In genomic region chr19:49210108-49210900, GRCh38 we compare ENCODE assay signal across 8 cellular contexts. TPM values are rescaled to one million over a fixed set of nuclear protein-coding genes. Genes with fewer than 3 reads are reported as not detected.
DNase-seq lines count a peak whose midpoint lies in the region; ATAC-seq and TF ChIP-seq lines count a peak whose summit lies in the region.

No MANE protein-coding gene starts in this region.

- CTCF ChIA-PET in HCT116 (lab: Charles Lee) (interaction anchor here (0.7 kb wide), 1 partner anchor 113 kb away, joined by 3 read pairs; no protein-coding TSS in a partner anchor), GM10248 (lab: Yijun Ruan, JAX) (interaction anchor here (0.9 to 4.7 kb wide), 4 partner anchors 12 to 136 kb away, joined by 3 to 37 read pairs (median 17); no protein-coding TSS in a partner anchor)
- CTCF ChIA-PET in activated CD8-positive, alpha-beta T cell treated with anti-CD3 and anti-CD28 coated beads, Interleukin-2, amount 10 ng/mL, durations not matched to agents 7 days and 5 days (lab: Charles Lee) = interaction anchor here (1.0 to 1.5 kb wide), 3 partner anchors 11 to 113 kb away, joined by 3 to 7 read pairs (median 6); no protein-coding TSS in a partner anchor

- no peak overlapping the region for H3K4me2 ChIP-seq in HCT116 (ENCODE audit: low read length)

- BruUV-seq in HCT116 (replicated peaks; lab: Mats Ljungman, UMichigan) = no TSS peak

- no peak for TF ChIP-seq RAD21 in HCT116 (IDR thresholded peaks at IDR 0.05; ENCODE audit: low read depth)

- H3K4me3 ChIP-seq in HCT116 (replicated peaks in 1 of 2; ENCODE audit: low read depth in 1 of 2, low read length in 2 of 2) = no peak overlapping the region

- H3K36me3 ChIP-seq in HCT116 (ENCODE audit: control insufficient read depth in 1 of 2, insufficient read depth in 2 of 2, low read length in 2 of 2) = peaks cover 0 to 12% of the 10 kb centered on the region in 2 experiments; a peak in 2 of 4 replicates

- no peaks in the 10 kb centered on the region for H3K27me3 Mint-ChIP-seq in activated CD8-positive, alpha-beta T cell treated with anti-CD3 and anti-CD28 coated beads, Interleukin-2, amount 10 ng/mL, durations not matched to agents 7 days and 5 days (ENCODE audit: low read depth)

- H3K4me1 ChIP-seq in HCT116 (ENCODE audit: control insufficient read depth in 1 of 2, insufficient read depth in 2 of 2, low read length in 2 of 2) = peaks cover 10 to 13% of the 10 kb centered on the region in 2 experiments

- no peak overlapping the region for H2AFZ ChIP-seq in HCT116 (ENCODE audit: low read depth, low read length, poor library complexity, severe bottlenecking)

- H3K9me3 Mint-ChIP-seq in activated CD8-positive, alpha-beta T cell treated with anti-CD3 and anti-CD28 coated beads, Interleukin-2, amount 10 ng/mL, durations not matched to agents 7 days and 5 days (ENCODE audit: insufficient read depth) = no peaks in the 10 kb centered on the region

- RAD21 ChIA-PET in HCT116 (lab: Charles Lee; ENCODE audit: low non-redundant PET in 1 of 2, low total read pairs in 2 of 2, uncharacterized antibody in 2 of 2, unreplicated experiment in 2 of 2) = interaction anchor here in 1 of 2 experiments (0.7 kb wide), 1 partner anchor 237 kb away, joined by 3 read pairs; no protein-coding TSS in a partner anchor

- H3K27ac ChIP-seq in HCT116 (ENCODE audit: low read depth, low read length) = no peak overlapping the region

- H4K20me1 ChIP-seq in HCT116 (ENCODE audit: insufficient read depth) = no peaks in the 10 kb centered on the region

- TF ChIP-seq POLR2A in HCT116 (IDR thresholded peaks at IDR 0.05; ENCODE audit: borderline replicate concordance, extremely low read depth, insufficient read depth, insufficient read length) = no peak

- no peaks in the 10 kb centered on the region for H3K9me2 ChIP-seq in HCT116 (ENCODE audit: insufficient read depth)

- POLR2A ChIA-PET in HCT116 (lab: Charles Lee) = interaction anchor here (0.5 kb wide), 1 partner anchor 427 kb away, joined by 3 read pairs; no protein-coding TSS in a partner anchor
- POLR2A ChIA-PET in activated CD8-positive, alpha-beta T cell treated with anti-CD3 and anti-CD28 coated beads, Interleukin-2, amount 10 ng/mL, durations not matched to agents 7 days and 5 days (lab: Charles Lee) = no interaction called here
- POLR2A ChIA-PET in GM10248 (lab: Yijun Ruan, JAX) = no interaction called here

- no peaks in the 10 kb centered on the region for H3K79me2 ChIP-seq in HCT116 (ENCODE audit: insufficient read depth, low read length)

- H3K9me3 ChIP-seq in HCT116 (ENCODE audit: control insufficient read depth in 1 of 2, insufficient read depth in 1 of 2, low read depth in 1 of 2, low read length in 2 of 2) = no peaks in the 10 kb centered on the region

- intact Hi-C loops in HCT116 (cut with micrococcal nuclease) (no loop called here), head of caudate nucleus (cut with DNase I) (loop anchor here (10.0 kb wide), 1 partner anchor 106 kb away; no protein-coding TSS in a partner anchor), sciatic nerve (cut with DNase I) (no loop called here)

- H3K9ac ChIP-seq in HCT116 (ENCODE audit: low read length) = no peak overlapping the region

- DNase-seq in HCT116 (ENCODE audit: low read depth, low spot score) = no peak
- peak; percentile 42 for DNase-seq in activated CD8-positive, alpha-beta T cell treated with anti-CD3 and anti-CD28 coated beads, Interleukin-2, amount 10 ng/mL, durations not matched to agents 7 days and 5 days
- DNase-seq in head of caudate nucleus = peak in 36 of 42 donors; percentile 7 to 63 (median 30)
- DNase-seq in sciatic nerve (ENCODE audit: low spot score) = peak; percentile 83
- no peak for DNase-seq in dedifferentiated amniotic fluid mesenchymal stem cell (ENCODE audit: extremely low spot score)
- no peak for DNase-seq in hepatic stellate cell (ENCODE audit: low spot score)
- no peak for DNase-seq in SHP77 (lab: John Stamatoyannopoulos, UW)
- DNase-seq in GM10248 (ENCODE audit: extremely low spot score) = no peak

- ATAC-seq in HCT116 (peak; percentile 71), sciatic nerve (peak; percentile 91)
- peak; percentile 65 for ATAC-seq in activated CD8-positive, alpha-beta T cell treated with anti-CD3 and anti-CD28 coated beads, Interleukin-2, amount 10 ng/mL, durations not matched to agents 7 days and 5 days

- H3K27me3 ChIP-seq in HCT116 (ENCODE audit: insufficient read depth, low read length) = no peaks in the 10 kb centered on the region

- no peaks in the 10 kb centered on the region for H3K36me3 Mint-ChIP-seq in activated CD8-positive, alpha-beta T cell treated with anti-CD3 and anti-CD28 coated beads, Interleukin-2, amount 10 ng/mL, durations not matched to agents 7 days and 5 days (ENCODE audit: low read depth)

- TF ChIP-seq CTCF in HCT116 (IDR thresholded peaks at IDR 0.05 in 2 of 3, conservative IDR thresholded peaks at IDR 0.05 in 1 of 3; ENCODE audit: borderline replicate concordance in 1 of 3, insufficient read depth in 1 of 3, low read depth in 2 of 3, low read length in 2 of 3) (no peak), GM10248 (IDR thresholded peaks at IDR 0.05; ENCODE audit: control extremely low read depth, extremely low read depth, low read depth, missing control alignments) (no peak)

- peaks cover 15% of the 10 kb centered on the region for H3K4me1 Mint-ChIP-seq in activated CD8-positive, alpha-beta T cell treated with anti-CD3 and anti-CD28 coated beads, Interleukin-2, amount 10 ng/mL, durations not matched to agents 7 days and 5 days (ENCODE audit: low read depth)

- H3K27ac Mint-ChIP-seq in activated CD8-positive, alpha-beta T cell treated with anti-CD3 and anti-CD28 coated beads, Interleukin-2, amount 10 ng/mL, durations not matched to agents 7 days and 5 days = no peak overlapping the region

- H3K4me3 Mint-ChIP-seq in activated CD8-positive, alpha-beta T cell treated with anti-CD3 and anti-CD28 coated beads, Interleukin-2, amount 10 ng/mL, durations not matched to agents 7 days and 5 days = no peak overlapping the region

TF ChIP-seq in HCT116, 20 proteins besides CTCF, POLR2A, EP300 and RAD21:
- TF ChIP-seq SRF (IDR thresholded peaks at IDR 0.05; ENCODE audit: low read depth) (no peak), FOSL1 (IDR thresholded peaks at IDR 0.05; ENCODE audit: low read depth) (no peak), EZH2phosphoT487 (IDR thresholded peaks at IDR 0.05; ENCODE audit: borderline replicate concordance) (no peak), SP1 (IDR thresholded peaks at IDR 0.05; ENCODE audit: low read depth) (no peak), POLR2AphosphoS5 (IDR thresholded peaks at IDR 0.05; ENCODE audit: low read depth, low read length) (no peak), EGR1 (IDR thresholded peaks at IDR 0.05; ENCODE audit: low read depth) (no peak), ZNF274 (IDR thresholded peaks at IDR 0.05; ENCODE audit: low read depth, low read length) (no peak), CEBPB (IDR thresholded peaks at IDR 0.05; ENCODE audit: low read depth) (no peak), YY1 (IDR thresholded peaks at IDR 0.05; ENCODE audit: extremely low read depth, insufficient replicate concordance, low read depth, low read length) (no peak), SIN3A (IDR thresholded peaks at IDR 0.05; ENCODE audit: low read depth) (no peak), MAX (IDR thresholded peaks at IDR 0.05) (no peak), JUND (IDR thresholded peaks at IDR 0.05) (no peak), ELF1 (IDR thresholded peaks at IDR 0.05; ENCODE audit: borderline replicate concordance, low read depth) (no peak), CBX3 (IDR thresholded peaks at IDR 0.05; ENCODE audit: low read depth) (no peak), TCF7L2 (IDR thresholded peaks at IDR 0.05; ENCODE audit: borderline replicate concordance, extremely low read depth, insufficient read depth, insufficient read length) (no peak)
- TF ChIP-seq, protein P1, sequence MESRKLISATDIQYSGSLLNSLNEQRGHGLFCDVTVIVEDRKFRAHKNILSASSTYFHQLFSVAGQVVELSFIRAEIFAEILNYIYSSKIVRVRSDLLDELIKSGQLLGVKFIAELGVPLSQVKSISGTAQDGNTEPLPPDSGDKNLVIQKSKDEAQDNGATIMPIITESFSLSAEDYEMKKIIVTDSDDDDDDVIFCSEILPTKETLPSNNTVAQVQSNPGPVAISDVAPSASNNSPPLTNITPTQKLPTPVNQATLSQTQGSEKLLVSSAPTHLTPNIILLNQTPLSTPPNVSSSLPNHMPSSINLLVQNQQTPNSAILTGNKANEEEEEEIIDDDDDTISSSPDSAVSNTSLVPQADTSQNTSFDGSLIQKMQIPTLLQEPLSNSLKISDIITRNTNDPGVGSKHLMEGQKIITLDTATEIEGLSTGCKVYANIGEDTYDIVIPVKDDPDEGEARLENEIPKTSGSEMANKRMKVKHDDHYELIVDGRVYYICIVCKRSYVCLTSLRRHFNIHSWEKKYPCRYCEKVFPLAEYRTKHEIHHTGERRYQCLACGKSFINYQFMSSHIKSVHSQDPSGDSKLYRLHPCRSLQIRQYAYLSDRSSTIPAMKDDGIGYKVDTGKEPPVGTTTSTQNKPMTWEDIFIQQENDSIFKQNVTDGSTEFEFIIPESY (IDR thresholded peaks at IDR 0.05; ENCODE audit: extremely low read depth, insufficient replicate concordance, low read length) = no peak

RNA-seq across cellular contexts. Expression of gene TRPM4, which starts 52.7 kb away (rescaled TPM):
- total RNA-seq in HCT116 (2021; ENCODE audit: unreplicated experiment) (44.2 TPM), sciatic nerve (32.5 TPM)
- polyA plus RNA-seq in HCT116 (2012) = 40.3 and 42.4 TPM in 2 replicates
- not detected for total RNA-seq in activated CD8-positive, alpha-beta T cell treated with anti-CD3 and anti-CD28 coated beads, Interleukin-2, amount 10 ng/mL, durations not matched to agents 7 days and 5 days

RNA-seq across cellular contexts. Expression of gene HRC, which starts 55.1 kb away (rescaled TPM):
- total RNA-seq in HCT116 (2021; ENCODE audit: unreplicated experiment) (not detected), sciatic nerve (5.1 TPM)
- polyA plus RNA-seq in HCT116 (2012) = 0.35 and 0.46 TPM in 2 replicates
- total RNA-seq in activated CD8-positive, alpha-beta T cell treated with anti-CD3 and anti-CD28 coated beads, Interleukin-2, amount 10 ng/mL, durations not matched to agents 7 days and 5 days = not detected

Comparison
In these comparisons a context has a peak if more than half of its experiments do, and no peak if none do; other contexts are left out.
1. DNase-seq: peak in activated CD8-positive, alpha-beta T cell treated with anti-CD3 and anti-CD28 coated beads, Interleukin-2, amount 10 ng/mL, durations not matched to agents 7 days and 5 days (single experiment), head of caudate nucleus (36 of 42) and sciatic nerve (single experiment); none in HCT116 (single experiment), dedifferentiated amniotic fluid mesenchymal stem cell (single experiment), hepatic stellate cell (single experiment), SHP77 (0 of 2) and GM10248 (single experiment).
2. RNA of gene TRPM4, which starts 52.7 kb away (total RNA-seq): 44.2 TPM in HCT116 (single experiment) and 32.5 TPM in sciatic nerve (single experiment); not detected in activated CD8-positive, alpha-beta T cell treated with anti-CD3 and anti-CD28 coated beads, Interleukin-2, amount 10 ng/mL, durations not matched to agents 7 days and 5 days; every median in the first group is over 10 times any median in the second.
3. Peak in every context shown above with its lines, with median percentiles within 50 percentile points of each other: ATAC-seq.